Comparison of ENCODE assay signal across 18 cellular contexts in the genomic region with DNA sequence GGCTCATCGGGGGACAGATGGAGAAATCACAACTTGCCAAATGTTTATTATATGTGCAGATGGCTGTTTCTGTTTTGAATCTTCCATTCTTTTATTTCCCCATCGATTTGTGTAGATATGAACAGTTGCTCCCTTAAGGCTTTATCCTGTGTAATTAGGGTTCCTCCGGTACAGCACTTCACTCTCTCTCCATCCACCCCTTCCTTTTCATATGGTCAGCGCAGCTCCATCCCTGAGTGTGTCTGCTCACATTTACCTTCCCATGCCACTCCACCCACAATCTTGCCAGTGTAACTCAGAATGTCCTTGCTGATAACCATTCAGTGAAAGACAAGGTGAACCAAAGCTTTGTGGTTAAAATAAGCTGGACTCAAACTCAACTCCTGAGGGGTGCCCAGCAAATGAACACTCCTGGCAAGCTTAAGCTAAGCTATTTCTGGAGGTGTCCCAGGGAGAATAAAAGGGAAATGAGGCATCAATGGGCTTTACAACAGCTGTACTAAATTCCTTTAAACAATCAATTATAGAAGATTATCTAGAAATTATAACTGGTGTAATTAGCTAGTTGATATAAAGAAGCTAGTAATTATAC.
"Had no signal": no experiment of that assay in that cellular context is flagged by ENCODE, and none has a peak within 500 bp of the region (broad histone marks: within the 10 kb centered on the region; RNA-seq: fewer than 3 reads in every experiment).

No MANE protein-coding gene starts in this region.

- DNase-seq: activated CD4-positive, alpha-beta memory T cell treated with anti-CD3 and anti-CD28 coated beads, Interleukin-2, amount 10 ng/mL, durations not matched to agents 7 days and 5 days; activated naive CD8-positive, alpha-beta T cell treated with anti-CD3 and anti-CD28 coated beads, Interleukin-2, amount 10 ng/mL, durations not matched to agents 7 days and 5 days; activated T-cell treated with anti-CD3 and anti-CD28 coated beads, Interleukin-2, amount 50 U/mL, for 72 hours; colonic mucosa; foreskin keratinocyte; islet precursor cell; left lung; mesendoderm; pancreas; retina; small intestine; T1000 had no signal

- H3K27ac ChIP-seq: ascending aorta, colonic mucosa, foreskin keratinocyte, left lung, neural progenitor cell, pancreas, tibial nerve, vagina had no signal

- H2AFZ ChIP-seq: neural progenitor cell had no signal

- H3K9me3 ChIP-seq: ascending aorta, colonic mucosa, left lung, pancreas, tibial nerve, vagina had no signal

- ATAC-seq: activated T-cell treated with anti-CD3 and anti-CD28 coated beads, Interleukin-2, amount 50 U/mL, for 72 hours; foreskin keratinocyte; left lung; stimulated activated effector memory CD8-positive, alpha-beta T cell treated with anti-CD3 and anti-CD28 coated beads, Interleukin-12 subunit alpha, Interleukin-12 subunit beta, amount 100 ng/mL, for 72 hours had no signal

- H3K36me3 ChIP-seq: ascending aorta, colonic mucosa, left lung, neural progenitor cell, pancreas, tibial nerve, vagina had no signal

- H3K4me3 ChIP-seq: ascending aorta, colonic mucosa, left lung, neural progenitor cell, pancreas, tibial nerve, vagina had no signal

- H3K4me2 ChIP-seq: neural progenitor cell had no signal

- FAIRE-seq: bronchial epithelial cell, pancreas, small intestine had no signal

- H3K4me1 ChIP-seq: ascending aorta, colonic mucosa, foreskin keratinocyte, left lung, vagina had no signal
